Comparison of ENCODE assay signal across 11 cellular contexts in the genomic region with DNA sequence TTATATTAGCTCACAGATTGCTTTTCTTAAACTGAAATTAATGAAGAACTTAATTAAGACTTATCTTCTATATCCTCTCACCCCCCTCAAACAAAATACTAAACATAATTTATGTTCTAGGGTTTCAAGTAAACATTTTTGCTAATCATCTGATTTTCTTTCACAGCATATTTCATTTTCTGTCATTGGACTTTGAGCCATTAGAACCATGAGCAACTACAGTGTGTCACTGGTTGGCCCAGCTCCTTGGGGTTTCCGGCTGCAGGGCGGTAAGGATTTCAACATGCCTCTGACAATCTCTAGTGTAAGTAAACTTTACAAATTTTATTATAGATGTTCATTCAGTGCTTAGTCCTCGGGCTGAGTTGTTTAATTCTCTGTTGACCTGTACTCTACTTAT. TPM values are rescaled to one million over a fixed set of nuclear protein-coding genes. Genes with fewer than 3 reads are reported as not detected.
DNase-seq lines count a peak whose midpoint lies in the region; ATAC-seq, FAIRE-seq and TF ChIP-seq lines count a peak whose summit lies in the region.
"Had no signal": no experiment of that assay in that cellular context is flagged by ENCODE, and none has a peak within 500 bp of the region (broad histone marks: within the 10 kb centered on the region; RNA-seq: fewer than 3 reads in every experiment).

No MANE protein-coding gene starts in this region.

- no peak for ATAC-seq in A549

- FAIRE-seq in A549 (lab: Jason Lieb, UNC): no peak
- FAIRE-seq in endothelial cell of umbilical vein (lab: Jason Lieb, UNC): peak; percentile 38
- FAIRE-seq: A204.1 had no signal

- peaks cover 0 to 12% of the 10 kb centered on the region in 2 experiments for H3K36me3 ChIP-seq in endothelial cell of umbilical vein (ENCODE audit: control insufficient read depth in 2 of 2, extremely low read depth in 1 of 2, insufficient read depth in 2 of 2, low read length in 2 of 2)
- H3K36me3 ChIP-seq in muscle layer of colon (ENCODE audit: insufficient read depth, low read length): no peaks in the 10 kb centered on the region

- POLR2A ChIA-PET in A549 (lab: Yijun Ruan, JAX): no interaction called here
- POLR2A ChIA-PET in endothelial cell of umbilical vein (lab: Charles Lee): interaction anchor here (1.3 kb wide), 1 partner anchor 93 kb away, joined by 4 read pairs; no protein-coding TSS in a partner anchor

- H3K4me3 ChIP-seq in A549: peak overlapping the region; percentile 87
- H3K4me3 ChIP-seq in endothelial cell of umbilical vein (replicated peaks in 1 of 3; ENCODE audit: insufficient read depth in 1 of 3, low read depth in 1 of 3, low read length in 3 of 3): peak overlapping the region in 2 of 3 experiments; percentile 98 to 99
- no peak overlapping the region for H3K4me3 ChIP-seq in muscle layer of colon (ENCODE audit: low read depth in 1 of 2, low read length in 2 of 2)

- no peaks in the 10 kb centered on the region for H4K20me1 ChIP-seq in endothelial cell of umbilical vein (replicated peaks; ENCODE audit: control insufficient read depth, extremely low read depth, insufficient read depth, low read length)

- H3K9me3 ChIP-seq in A549: no peaks in the 10 kb centered on the region
- H3K9me3 ChIP-seq in endothelial cell of umbilical vein (replicated peaks; ENCODE audit: control insufficient read depth, insufficient read depth, low read length): no peaks in the 10 kb centered on the region
- no peaks in the 10 kb centered on the region for H3K9me3 ChIP-seq in muscle layer of colon (ENCODE audit: low read length)

- 9% methylated on average over 3 of the region's 3 CpGs for WGBS in A549 (ENCODE audit: missing lambda C conversion rate)

- no TSS peak for BruUV-seq in endothelial cell of umbilical vein (replicated peaks; lab: Mats Ljungman, UMichigan)

- H3K4me1 ChIP-seq in A549 (peaks cover 52% of the 10 kb centered on the region), endothelial cell of umbilical vein (ENCODE audit: control insufficient read depth, extremely low read depth, insufficient read depth, low read length) (peaks cover 46% of the 10 kb centered on the region), muscle layer of colon (ENCODE audit: insufficient read depth, low read length) (peaks cover 23% of the 10 kb centered on the region)

- H3K36me3 Mint-ChIP-seq in endothelial cell (ENCODE audit: low read depth, unreplicated experiment): peaks cover 25% of the 10 kb centered on the region

- peaks cover 41% of the 10 kb centered on the region for H3K4me1 Mint-ChIP-seq in endothelial cell (ENCODE audit: unreplicated experiment)

- H3K27me3 ChIP-seq in endothelial cell of umbilical vein (ENCODE audit: control insufficient read depth in 2 of 2, insufficient read depth in 2 of 2, low read length in 2 of 2) (no peaks in the 10 kb centered on the region), muscle layer of colon (ENCODE audit: control insufficient read depth in 1 of 2, insufficient read depth in 2 of 2, low read length in 2 of 2) (no peaks in the 10 kb centered on the region)

- peak overlapping the region; percentile 87 for H3K9ac ChIP-seq in endothelial cell of umbilical vein (replicated peaks; ENCODE audit: extremely low read depth, insufficient read depth, low read length)
- no peak overlapping the region for H3K9ac ChIP-seq in muscle layer of colon (ENCODE audit: low read length)

- no peak for TF ChIP-seq RAD21 in A549 (conservative IDR thresholded peaks at IDR 0.05 in 1 of 2, IDR thresholded peaks at IDR 0.05 in 1 of 2)

- TF ChIP-seq EP300 in A549 (IDR thresholded peaks at IDR 0.05): no peak

- H3K4me2 ChIP-seq in A549 (peak overlapping the region; percentile 85), endothelial cell of umbilical vein (ENCODE audit: insufficient read depth, low read length) (peak overlapping the region; percentile 96)

- TF ChIP-seq CTCF in A549 (IDR thresholded peaks at IDR 0.05) (no peak), endothelial cell of umbilical vein (IDR thresholded peaks at IDR 0.05; ENCODE audit: extremely low read depth in 1 of 2, insufficient read depth in 1 of 2, low read depth in 1 of 2, low read length in 2 of 2) (no peak), endothelial cell (IDR thresholded peaks at IDR 0.05; ENCODE audit: unreplicated experiment) (no peak), GM20000 (IDR thresholded peaks at IDR 0.05; ENCODE audit: extremely low read depth, missing control alignments) (no peak)

- intact Hi-C loops in endothelial cell of umbilical vein (cut with micrococcal nuclease): no loop called here

- dilution Hi-C loops in endothelial cell of umbilical vein (cut with MboI; ENCODE audit: extremely low pct_ligation_motif_present, low sequenced_read_pairs): no loop called here

- H3K79me2 ChIP-seq in endothelial cell of umbilical vein (ENCODE audit: control insufficient read depth, insufficient read depth, low read length): peaks cover 83% of the 10 kb centered on the region

- DNase-seq in A549 (ENCODE audit: low read depth in 1 of 2, low spot score in 1 of 2) (peak; percentile 21 to 60), NOMO-1 (lab: John Stamatoyannopoulos, UW; ENCODE audit: unreplicated experiment in 2 of 2) (peak; percentile 37 to 61), endothelial cell of umbilical vein (ENCODE audit: low read depth, low spot score) (peak; percentile 54), endothelial cell (ENCODE audit: low spot score) (no peak), DMS79 (lab: John Stamatoyannopoulos, UW) (no peak), GM20000 (ENCODE audit: low spot score) (no peak)
- no peak for DNase-seq in activated T-cell treated with anti-CD3 and anti-CD28 coated beads, Interleukin-2, amount 50 U/mL, for 1 hour
- DNase-seq: mesendoderm, NCI-H1930 had no signal

- H3K9me3 Mint-ChIP-seq in endothelial cell (ENCODE audit: unreplicated experiment): no peaks in the 10 kb centered on the region

- H3K9me1 ChIP-seq in endothelial cell of umbilical vein (replicated peaks; ENCODE audit: control insufficient read depth, extremely low read depth, insufficient read depth, low read length): no peaks in the 10 kb centered on the region

- CTCF ChIA-PET in A549 (lab: Yijun Ruan, JAX): interaction anchor here (0.9 to 2.2 kb wide), 2 partner anchors 19 to 48 kb away, joined by 3 to 6 read pairs; no protein-coding TSS in a partner anchor
- CTCF ChIA-PET in endothelial cell of umbilical vein (lab: Charles Lee): interaction anchor here (0.8 to 5.2 kb wide), 4 partner anchors 11 to 81 kb away, joined by 3 to 62 read pairs (median 4); no protein-coding TSS in a partner anchor

- no peak overlapping the region for H3K4me3 Mint-ChIP-seq in endothelial cell (ENCODE audit: unreplicated experiment)

- H2AFZ ChIP-seq in endothelial cell of umbilical vein (ENCODE audit: low read depth, low read length): no peak overlapping the region

- no peak for TF ChIP-seq POLR2A in A549 (IDR thresholded peaks at IDR 0.05; ENCODE audit: low read length)
- TF ChIP-seq POLR2A in endothelial cell of umbilical vein (IDR thresholded peaks at IDR 0.05; ENCODE audit: low read depth, low read length): no peak

- no peak overlapping the region for H3K27ac Mint-ChIP-seq in endothelial cell (ENCODE audit: unreplicated experiment)

- peaks cover 5% of the 10 kb centered on the region for H3K27me3 Mint-ChIP-seq in endothelial cell (ENCODE audit: unreplicated experiment)

- peak overlapping the region; percentile 70 to 85; a peak in 4 of 6 replicates for H3K27ac ChIP-seq in A549
- peak overlapping the region; percentile 80 for H3K27ac ChIP-seq in endothelial cell of umbilical vein (ENCODE audit: insufficient read depth, low read depth, low read length)
- peak overlapping the region; percentile 19 for H3K27ac ChIP-seq in muscle layer of colon (ENCODE audit: low read depth, low read length)

TF ChIP-seq in A549, 52 proteins besides CTCF, POLR2A, EP300 and RAD21 (continues in another document):
- no peak for TF ChIP-seq HOXB13 (CRISPR knock-in tag; IDR thresholded peaks at IDR 0.05; ENCODE audit: low read depth)
- TF ChIP-seq, protein P1, sequence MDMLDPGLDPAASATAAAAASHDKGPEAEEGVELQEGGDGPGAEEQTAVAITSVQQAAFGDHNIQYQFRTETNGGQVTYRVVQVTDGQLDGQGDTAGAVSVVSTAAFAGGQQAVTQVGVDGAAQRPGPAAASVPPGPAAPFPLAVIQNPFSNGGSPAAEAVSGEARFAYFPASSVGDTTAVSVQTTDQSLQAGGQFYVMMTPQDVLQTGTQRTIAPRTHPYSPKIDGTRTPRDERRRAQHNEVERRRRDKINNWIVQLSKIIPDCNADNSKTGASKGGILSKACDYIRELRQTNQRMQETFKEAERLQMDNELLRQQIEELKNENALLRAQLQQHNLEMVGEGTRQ (IDR thresholded peaks at IDR 0.05): no peak
- no peak for TF ChIP-seq FOSL2 (IDR thresholded peaks at IDR 0.05)
- TF ChIP-seq FOSL2 (CRISPR knock-in tag; IDR thresholded peaks at IDR 0.05): peak; percentile 13; the same call in 1 of the 2 replicates

TF ChIP-seq in endothelial cell of umbilical vein, 7 proteins besides CTCF, POLR2A, EP300 and RAD21:
- no peak for TF ChIP-seq POLR2AphosphoS5 (IDR thresholded peaks at IDR 0.05; ENCODE audit: insufficient read depth, low read depth, low read length)

RNA-seq across cellular contexts. Expression of gene PDLIM5, which starts 3.3 kb away (rescaled TPM):
- polyA plus RNA-seq in A549 (2011; rRNA removed) (199 and 242 TPM in 2 replicates), A549 (2017; fragmentation: RNase III; extraction: RNeasy Plus Mini Kit Qiagen cat#74134 plus additional on column Dnase treatment) (43.9 to 54.2 TPM (median 48.2 TPM) in 3 replicates), endothelial cell of umbilical vein (243 and 281 TPM in 2 replicates)
- polyA plus RNA-seq in A549 (2012; cell fraction: cytosol; rRNA removed): 49.8 and 61.2 TPM in 2 replicates
- polyA plus RNA-seq in A549 (2012; cell fraction: nucleus; rRNA removed): 46.5 and 53.3 TPM in 2 replicates
- 282 and 319 TPM in 2 replicates for polyA minus RNA-seq in A549 (2011; rRNA and poly(A)+ RNA removed)
- total RNA-seq in endothelial cell of umbilical vein (310 and 323 TPM in 2 replicates), endothelial cell (ENCODE audit: unreplicated experiment) (83.5 TPM)
- 235 and 259 TPM in 2 replicates for polyA plus RNA-seq in endothelial cell of umbilical vein (2011; cell fraction: cytosol; rRNA removed)
- 341 and 344 TPM in 2 replicates for polyA plus RNA-seq in endothelial cell of umbilical vein (2011; cell fraction: nucleus; rRNA removed)
- 152 and 183 TPM in 2 replicates for polyA plus RNA-seq in endothelial cell of umbilical vein (2012)
- 950 and 1,000 TPM in 2 replicates for polyA minus RNA-seq in endothelial cell of umbilical vein
- 25.4 TPM for polyA minus RNA-seq in endothelial cell of umbilical vein (2011; cell fraction: cytosol; rRNA and poly(A)+ RNA removed)
- 1,523 and 1,740 TPM in 2 replicates for polyA minus RNA-seq in endothelial cell of umbilical vein (2011; cell fraction: nucleus; rRNA and poly(A)+ RNA removed)

Comparison
In these comparisons a context has a peak if more than half of its experiments do, and no peak if none do; other contexts are left out.
1. DNase-seq: peak in A549 (2 of 2), NOMO-1 (2 of 2) and endothelial cell of umbilical vein (single experiment); none in activated T-cell treated with anti-CD3 and anti-CD28 coated beads, Interleukin-2, amount 50 U/mL, for 1 hour (single experiment), endothelial cell (single experiment), DMS79 (single experiment) and GM20000 (single experiment).
2. H3K27ac ChIP-seq: peak in every context shown above with its lines; median percentile 80 in endothelial cell of umbilical vein; 78 in A549; 19 in muscle layer of colon.
3. H3K4me3 ChIP-seq: peak in A549 (single experiment) and endothelial cell of umbilical vein (2 of 3); none in muscle layer of colon (0 of 2).